In the genomic region with DNA sequence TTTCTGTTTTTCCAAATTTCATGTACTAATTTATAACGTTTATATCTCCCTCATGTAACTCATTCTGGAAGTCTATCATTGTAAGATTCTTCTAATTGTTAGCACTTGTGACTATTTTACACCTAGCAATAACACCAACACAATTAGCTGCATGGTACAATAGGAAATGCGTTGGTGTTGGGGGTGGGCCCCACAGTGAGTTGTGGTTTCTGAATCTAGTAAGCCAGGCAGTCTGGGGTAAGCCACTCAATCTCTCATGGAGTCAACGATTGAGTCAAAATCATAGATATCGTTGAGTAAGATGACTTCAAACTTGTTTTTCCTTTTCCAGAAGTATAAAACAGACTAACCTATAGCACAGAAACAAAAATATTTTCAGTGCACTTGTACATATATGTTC, we compare ENCODE assay signal across 3 cellular contexts. TPM values are rescaled to one million over a fixed set of nuclear protein-coding genes. Genes with fewer than 3 reads are reported as not detected.
"Had no signal": no experiment of that assay in that cellular context is flagged by ENCODE, and none has a peak within 500 bp of the region (broad histone marks: within the 10 kb centered on the region; RNA-seq: fewer than 3 reads in every experiment).

No MANE protein-coding gene starts in this region.

- ATAC-seq: GM12878 had no signal

- DNase-seq: GDM1, GF-D8 had no signal

- H3K4me3 ChIP-seq: GM12878 had no signal

RNA-seq across cellular contexts. Expression of gene IRX1, which starts 30.0 kb away (rescaled TPM):
- polyA plus RNA-seq: GM12878 had no signal
